In genomic region chr6:126047648-126048047, GRCh38 we compare ENCODE assay signal across 31 cellular contexts.
A peak's percentile ranks its signal among the peaks of the same experiment; 100 is the strongest.
DNase-seq lines count a peak whose midpoint lies in the region; ATAC-seq and TF ChIP-seq lines count a peak whose summit lies in the region.
"Had no signal": no experiment of that assay in that cellular context is flagged by ENCODE, and none has a peak within 500 bp of the region (broad histone marks: within the 10 kb centered on the region; RNA-seq: fewer than 3 reads in every experiment).

No MANE protein-coding gene starts in this region.

- WGBS in psoas muscle, 3 donors: 69 to 84% (median 69%) methylated on average over 7 of the region's 7 CpGs

- intact Hi-C loops in psoas muscle (cut with DNase I): no loop called here

- H3K4me1 ChIP-seq in psoas muscle (no peaks in the 10 kb centered on the region), HAP-1 (no peaks in the 10 kb centered on the region; the same call in 1 of the 2 replicates)
- H3K4me1 ChIP-seq: BE2C, BLaER1 had no signal

- no peak for TF ChIP-seq CTCF in nephron progenitor cell (IDR thresholded peaks at IDR 0.05)
- no peak for TF ChIP-seq CTCF in psoas muscle (IDR thresholded peaks at IDR 0.05)

- H3K9me3 Mint-ChIP-seq in nephron progenitor cell: peaks cover 32% of the 10 kb centered on the region

- H3K4me3 ChIP-seq in psoas muscle (no peak overlapping the region), HAP-1 (no peak overlapping the region)
- H3K4me3 ChIP-seq: A549; BLaER1; BLaER1 treated with 17β-estradiol and CSF1 and Interleukin-3, amounts not matched to agents 10 nM and 100 nM had no signal

- H3K36me3 Mint-ChIP-seq in nephron progenitor cell (ENCODE audit: low read depth): peaks cover 74% of the 10 kb centered on the region

- H3K27ac Mint-ChIP-seq in nephron progenitor cell: peak overlapping the region; percentile 70
- H3K27ac Mint-ChIP-seq: B cell; CD14-positive monocyte; CD4-positive, alpha-beta memory T cell; CD4-positive, alpha-beta T cell; CD4-positive, CD25-positive, alpha-beta regulatory T cell; CD8-positive, alpha-beta memory T cell; CD8-positive, alpha-beta T cell had no signal

- DNase-seq in nephron progenitor cell (no peak), psoas muscle (no peak), HAP-1 (ENCODE audit: low spot score in 2 of 2) (no peak)
- DNase-seq: 8988T; ACHN; AML-193; BE2C; C1 segment of cervical spinal cord; Caco-2; Calu3; CD4-positive, alpha-beta memory T cell; CD4-positive, alpha-beta T cell; CD4-positive, CD25-positive, alpha-beta regulatory T cell; CD8-positive, alpha-beta memory T cell; CD8-positive, alpha-beta T cell; COR-L47; DMS 273 treated with DMSO at 0.1 percent for 48 hours; DMS153; DMS53; DMS79; DMS79 treated with DMSO at 0.1 percent for 48 hours; DND-41; EL had no signal

- in situ Hi-C loops in HAP-1 (cut with MboI; ENCODE audit: low sequenced_read_pairs): no loop called here

- no peak overlapping the region for H3K4me3 Mint-ChIP-seq in nephron progenitor cell
- H3K4me3 Mint-ChIP-seq: B cell; CD14-positive monocyte; CD4-positive, alpha-beta memory T cell; CD4-positive, alpha-beta T cell; CD4-positive, CD25-positive, alpha-beta regulatory T cell; CD8-positive, alpha-beta memory T cell; CD8-positive, alpha-beta T cell had no signal

- H3K27ac ChIP-seq in psoas muscle: no peak overlapping the region
- H3K27ac ChIP-seq: 22Rv1; A549; BLaER1; BLaER1 treated with 17β-estradiol and CSF1 and Interleukin-3, amounts not matched to agents 10 nM and 100 nM; C4-2B had no signal

- peak; percentile 51 to 79 (median 64) for ATAC-seq in psoas muscle
- no peak for ATAC-seq in GM18498 (IDR thresholded peaks at IDR 0.05; ENCODE audit: unreplicated experiment)
- ATAC-seq: A549; CD8-positive, alpha-beta T cell had no signal

- H3K27me3 ChIP-seq in psoas muscle (ENCODE audit: insufficient read depth in 3 of 3, low read length in 2 of 3) (no peaks in the 10 kb centered on the region), HAP-1 (ENCODE audit: low read depth) (no peaks in the 10 kb centered on the region)
- H3K27me3 ChIP-seq: BE2C; BLaER1; BLaER1 treated with 17β-estradiol and CSF1 and Interleukin-3, amounts not matched to agents 10 nM and 100 nM had no signal

- peaks cover under 1 to 3% of the 10 kb centered on the region in 2 donors for H3K36me3 ChIP-seq in psoas muscle (ENCODE audit: insufficient read depth in 1 of 2, low read depth in 1 of 2)
- H3K36me3 ChIP-seq in HAP-1 (replicated peaks): peaks cover 14% of the 10 kb centered on the region

- H3K9me3 ChIP-seq in psoas muscle (peaks cover 7% of the 10 kb centered on the region), HAP-1 (no peaks in the 10 kb centered on the region)
- H3K9me3 ChIP-seq: BE2C, Caco-2 had no signal

- peaks cover 47% of the 10 kb centered on the region for H3K4me1 Mint-ChIP-seq in nephron progenitor cell
- H3K4me1 Mint-ChIP-seq: B cell, CD14-positive monocyte had no signal

- H3K27me3 Mint-ChIP-seq in nephron progenitor cell (ENCODE audit: low read depth, poor library complexity): no peaks in the 10 kb centered on the region
- H3K27me3 Mint-ChIP-seq: B cell; CD4-positive, alpha-beta memory T cell; CD4-positive, alpha-beta T cell; CD4-positive, CD25-positive, alpha-beta regulatory T cell; CD8-positive, alpha-beta memory T cell had no signal
